ENCODE assay signal across 8 cellular contexts in the genomic region with DNA sequence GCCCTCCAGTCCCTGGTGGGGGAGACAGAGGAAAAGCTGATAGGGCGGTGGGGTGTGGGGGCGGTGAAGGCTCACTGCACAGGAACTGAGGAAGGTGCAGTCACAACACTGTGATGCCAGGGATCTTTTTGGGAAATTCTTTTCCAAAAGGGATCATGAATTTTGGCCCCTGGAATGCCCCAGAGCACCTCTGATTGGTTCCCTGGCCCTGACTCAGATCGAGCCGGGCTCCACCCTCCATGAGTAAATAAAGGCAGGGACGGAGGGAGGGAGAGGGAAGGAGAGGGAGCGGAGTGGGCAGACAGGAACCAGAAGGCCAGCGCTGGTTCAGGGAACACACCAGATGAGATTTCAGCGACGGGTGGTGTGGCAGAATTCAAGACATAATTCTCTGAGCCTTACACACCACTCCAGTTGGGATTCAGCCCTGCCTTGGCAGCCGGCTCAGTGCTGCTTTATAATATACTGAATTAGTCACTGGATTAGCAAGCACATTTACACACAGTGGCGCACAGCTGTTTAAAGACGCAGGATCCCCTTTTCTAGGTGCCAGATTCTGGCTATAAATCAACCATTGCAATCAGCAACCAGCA.
A peak's percentile ranks its signal among the peaks of the same experiment; 100 is the strongest.
DNase-seq lines count a peak whose midpoint lies in the region; ATAC-seq and TF ChIP-seq lines count a peak whose summit lies in the region.

No MANE protein-coding gene starts in this region.

- H3K27ac Mint-ChIP-seq in HFFc6 (peak overlapping the region; percentile 95), endothelial cell (ENCODE audit: unreplicated experiment) (no peak overlapping the region)
- H3K27ac Mint-ChIP-seq in T-helper 1 cell treated with Interleukin-12 subunit alpha and Interleukin-12 subunit beta and Interleukin-4 antibody, amounts not matched to agents 30 μg/mL and 1 μg/mL, for 36 hours: peak overlapping the region; percentile 88

- H3K4me3 ChIP-seq in AG04450 (ENCODE audit: low read depth, low read length) (peak overlapping the region; percentile 34), mucosa of stomach (ENCODE audit: low read length) (no peak overlapping the region)

- peaks cover 100% of the 10 kb centered on the region for H3K4me1 Mint-ChIP-seq in HFFc6 (ENCODE audit: low read depth)
- peaks cover 85% of the 10 kb centered on the region for H3K4me1 Mint-ChIP-seq in T-helper 1 cell treated with Interleukin-12 subunit alpha and Interleukin-12 subunit beta and Interleukin-4 antibody, amounts not matched to agents 30 μg/mL and 1 μg/mL, for 36 hours (ENCODE audit: low read depth)
- peaks cover 42% of the 10 kb centered on the region for H3K4me1 Mint-ChIP-seq in endothelial cell (ENCODE audit: unreplicated experiment)

- H3K36me3 ChIP-seq in mucosa of stomach (ENCODE audit: control insufficient read depth, insufficient read depth, low read length): no peaks in the 10 kb centered on the region

- POLR2A ChIA-PET in AG04450 (lab: Yijun Ruan, JAX): interaction anchor here (1.0 to 2.4 kb wide), 2 partner anchors 10 to 40 kb away, joined by 3 to 10 read pairs; no protein-coding TSS in a partner anchor

- H3K27ac ChIP-seq in AG04450 (ENCODE audit: low read depth, low read length): peak overlapping the region; percentile 92

- H3K27me3 ChIP-seq in AG04450 (ENCODE audit: control insufficient read depth, insufficient read depth, low read length): no peaks in the 10 kb centered on the region
- no peaks in the 10 kb centered on the region for H3K27me3 ChIP-seq in mucosa of stomach (ENCODE audit: control insufficient read depth, insufficient read depth, low read length)

- H3K36me3 Mint-ChIP-seq in HFFc6 (ENCODE audit: low read depth) (peaks cover 34% of the 10 kb centered on the region; the same call in 1 of the 2 replicates), endothelial cell (ENCODE audit: low read depth, unreplicated experiment) (peaks cover 43% of the 10 kb centered on the region)
- peaks cover 73% of the 10 kb centered on the region for H3K36me3 Mint-ChIP-seq in T-helper 1 cell treated with Interleukin-12 subunit alpha and Interleukin-12 subunit beta and Interleukin-4 antibody, amounts not matched to agents 30 μg/mL and 1 μg/mL, for 36 hours (ENCODE audit: low read depth)

- CTCF ChIA-PET in AG04450 (lab: Charles Lee): no interaction called here

- DNase-seq in AG04450 (ENCODE audit: low read depth, low spot score) (peak; percentile 92), HFFc6 (peak; percentile 97), endothelial cell (ENCODE audit: low spot score) (no peak), NCI-H187 (lab: John Stamatoyannopoulos, UW) (no peak)

- TF ChIP-seq CTCF in AG04450 (IDR thresholded peaks at IDR 0.05; ENCODE audit: low read depth, low read length) (no peak), HFFc6 (IDR thresholded peaks at IDR 0.05) (no peak), endothelial cell (IDR thresholded peaks at IDR 0.05; ENCODE audit: unreplicated experiment) (no peak)

- H3K9me3 Mint-ChIP-seq in HFFc6 (no peaks in the 10 kb centered on the region), endothelial cell (ENCODE audit: unreplicated experiment) (no peaks in the 10 kb centered on the region)
- no peaks in the 10 kb centered on the region for H3K9me3 Mint-ChIP-seq in T-helper 1 cell treated with Interleukin-12 subunit alpha and Interleukin-12 subunit beta and Interleukin-4 antibody, amounts not matched to agents 30 μg/mL and 1 μg/mL, for 36 hours

- H3K27me3 Mint-ChIP-seq in HFFc6 (ENCODE audit: insufficient read depth): peaks cover 7% of the 10 kb centered on the region
- H3K27me3 Mint-ChIP-seq in T-helper 1 cell treated with Interleukin-12 subunit alpha and Interleukin-12 subunit beta and Interleukin-4 antibody, amounts not matched to agents 30 μg/mL and 1 μg/mL, for 36 hours (ENCODE audit: low read depth): no peaks in the 10 kb centered on the region
- no peaks in the 10 kb centered on the region for H3K27me3 Mint-ChIP-seq in endothelial cell (ENCODE audit: unreplicated experiment)

- H3K9ac ChIP-seq in mucosa of stomach (ENCODE audit: low read length): peak overlapping the region; percentile 63

- ATAC-seq in GM21381 (IDR thresholded peaks at IDR 0.05; ENCODE audit: unreplicated experiment): no peak
- no peak for ATAC-seq in HG03442 (IDR thresholded peaks at IDR 0.05; ENCODE audit: unreplicated experiment)

- H3K9me3 ChIP-seq in AG04450 (ENCODE audit: control insufficient read depth, insufficient read depth, low read length) (no peaks in the 10 kb centered on the region), mucosa of stomach (ENCODE audit: control insufficient read depth, low read length) (no peaks in the 10 kb centered on the region)

- H3K4me3 Mint-ChIP-seq in HFFc6 (peak overlapping the region; percentile 86), endothelial cell (ENCODE audit: unreplicated experiment) (peak overlapping the region; percentile 31)
- peak overlapping the region; percentile 87 for H3K4me3 Mint-ChIP-seq in T-helper 1 cell treated with Interleukin-12 subunit alpha and Interleukin-12 subunit beta and Interleukin-4 antibody, amounts not matched to agents 30 μg/mL and 1 μg/mL, for 36 hours

- peaks cover 73% of the 10 kb centered on the region for H3K4me1 ChIP-seq in mucosa of stomach (ENCODE audit: control insufficient read depth, insufficient read depth, low read length)

Comparison
In these comparisons a context has a peak if more than half of its experiments do, and no peak if none do; other contexts are left out.
1. DNase-seq: peak in AG04450 (single experiment) and HFFc6 (single experiment); none in endothelial cell (single experiment) and NCI-H187 (0 of 2).
2. H3K4me3 Mint-ChIP-seq: peak in every context shown above with its lines; median percentile 87 in T-helper 1 cell treated with Interleukin-12 subunit alpha and Interleukin-12 subunit beta and Interleukin-4 antibody, amounts not matched to agents 30 μg/mL and 1 μg/mL, for 36 hours; 86 in HFFc6; 31 in endothelial cell.